In genomic region chr1:5161372-5161771, GRCh38 we compare ENCODE assay signal across 18 cellular contexts.
DNase-seq lines count a peak whose midpoint lies in the region; ATAC-seq and TF ChIP-seq lines count a peak whose summit lies in the region.
"Had no signal": no experiment of that assay in that cellular context is flagged by ENCODE, and none has a peak within 500 bp of the region (broad histone marks: within the 10 kb centered on the region; RNA-seq: fewer than 3 reads in every experiment).

No MANE protein-coding gene starts in this region.

- no peaks in the 10 kb centered on the region for H3K4me1 ChIP-seq in endodermal cell (ENCODE audit: control insufficient read depth, insufficient read depth, low read length)
- H3K4me1 ChIP-seq in SJCRH30, result no peaks in the 10 kb centered on the region
- H3K4me1 ChIP-seq: BE2C, SJSA1 had no signal

- intact Hi-C loops in activated naive CD4-positive, alpha-beta T cell treated with anti-CD3 and anti-CD28 coated beads for 36 hours (cut with micrococcal nuclease), result no loop called here
- intact Hi-C loops in posterior vena cava (cut with DNase I), result no loop called here

- no peak overlapping the region for H3K9ac ChIP-seq in endodermal cell (ENCODE audit: extremely low read depth, low read length, poor library complexity, severe bottlenecking)

- DNase-seq in DMS153 (lab: John Stamatoyannopoulos, UW) (peak; percentile 15), DMS153 treated with DMSO at 0.1 percent for 48 hours (lab: John Stamatoyannopoulos, UW; ENCODE audit: unreplicated experiment) (no peak), endodermal cell (peak; percentile 78), type B pancreatic cell (ENCODE audit: extremely low spot score, unreplicated experiment) (no peak), posterior vena cava (ENCODE audit: low spot score) (no peak), SJCRH30 (no peak)
- peak; percentile 6 for DNase-seq in activated naive CD4-positive, alpha-beta T cell treated with anti-CD3 and anti-CD28 coated beads for 36 hours
- DNase-seq in activated naive CD4-positive, alpha-beta T cell treated with anti-CD3 and anti-CD28 coated beads, Interleukin-2, amount 50 U/mL, for 72 hours (ENCODE audit: low spot score in 2 of 2), result no peak
- DNase-seq: BE2C; Calu3; CD4-positive, alpha-beta T cell; DMS79; KBM-7; NCI-H1436 treated with DMSO at 0.1 percent for 48 hours; NCI-H2107; PC-3 had no signal

- H3K27ac ChIP-seq in endodermal cell (ENCODE audit: low read depth, low read length), result no peak overlapping the region
- no peak overlapping the region for H3K27ac ChIP-seq in SJCRH30
- H3K27ac ChIP-seq: 22Rv1, SJSA1 had no signal

- ATAC-seq in activated naive CD4-positive, alpha-beta T cell treated with anti-CD3 and anti-CD28 coated beads, Interleukin-2, amount 50 U/mL, for 72 hours, result no peak
- ATAC-seq: PC-3 had no signal

- peaks cover 4% of the 10 kb centered on the region for H3K4me1 Mint-ChIP-seq in activated naive CD4-positive, alpha-beta T cell treated with anti-CD3 and anti-CD28 coated beads for 36 hours (ENCODE audit: low read depth)
- peaks cover 13% of the 10 kb centered on the region for H3K4me1 Mint-ChIP-seq in endodermal cell
- no peaks in the 10 kb centered on the region for H3K4me1 Mint-ChIP-seq in type B pancreatic cell (ENCODE audit: unreplicated experiment)

- H3K27me3 ChIP-seq in endodermal cell (ENCODE audit: control insufficient read depth, insufficient read depth, low read length, poor library complexity, severe bottlenecking) (no peaks in the 10 kb centered on the region), SJCRH30 (no peaks in the 10 kb centered on the region)
- H3K27me3 ChIP-seq: BE2C, SJSA1 had no signal

- 57% methylated on average over 4 of the region's 4 CpGs; no CpG with 5 or more reads in 1 of the 2 experiments for WGBS in endodermal cell (ENCODE audit: insufficient coverage in 1 of 2, insufficient read length in 1 of 2), 2 experiments

- CTCF ChIA-PET in activated naive CD4-positive, alpha-beta T cell treated with anti-CD3 and anti-CD28 coated beads for 36 hours (lab: Charles Lee), result no interaction called here

- H3K9me3 Mint-ChIP-seq in activated naive CD4-positive, alpha-beta T cell treated with anti-CD3 and anti-CD28 coated beads for 36 hours, result peaks cover 2% of the 10 kb centered on the region
- peaks cover 5 to 6% of the 10 kb centered on the region in 2 donors for H3K9me3 Mint-ChIP-seq in activated naive CD4-positive, alpha-beta T cell treated with anti-CD3 and anti-CD28 coated beads, Interleukin-2, amount 50 U/mL, for 72 hours
- H3K9me3 Mint-ChIP-seq in endodermal cell (peaks cover 13% of the 10 kb centered on the region), type B pancreatic cell (no peaks in the 10 kb centered on the region)
- H3K9me3 Mint-ChIP-seq: CD4-positive, alpha-beta T cell had no signal

- peaks cover 15% of the 10 kb centered on the region for H3K27me3 Mint-ChIP-seq in activated naive CD4-positive, alpha-beta T cell treated with anti-CD3 and anti-CD28 coated beads for 36 hours (ENCODE audit: low read depth)
- H3K27me3 Mint-ChIP-seq in endodermal cell (ENCODE audit: insufficient read depth) (peaks cover 6% of the 10 kb centered on the region), type B pancreatic cell (peaks cover 5% of the 10 kb centered on the region)

- H3K9me3 ChIP-seq in endodermal cell (ENCODE audit: control insufficient read depth, low read length) (peaks cover 6% of the 10 kb centered on the region), SJCRH30 (replicated peaks) (no peaks in the 10 kb centered on the region)
- H3K9me3 ChIP-seq: BE2C, SJSA1 had no signal

- H3K36me3 Mint-ChIP-seq in activated naive CD4-positive, alpha-beta T cell treated with anti-CD3 and anti-CD28 coated beads for 36 hours (ENCODE audit: low read depth), result no peaks in the 10 kb centered on the region
- H3K36me3 Mint-ChIP-seq in activated naive CD4-positive, alpha-beta T cell treated with anti-CD3 and anti-CD28 coated beads, Interleukin-2, amount 50 U/mL, for 72 hours, result no peaks in the 10 kb centered on the region
- H3K36me3 Mint-ChIP-seq in endodermal cell (ENCODE audit: low read depth), result no peaks in the 10 kb centered on the region
- H3K36me3 Mint-ChIP-seq in type B pancreatic cell, result no peaks in the 10 kb centered on the region

- peak; percentile 69 for TF ChIP-seq CTCF in endodermal cell (conservative IDR thresholded peaks at IDR 0.05)
- peak; percentile 24 for TF ChIP-seq CTCF in type B pancreatic cell (conservative IDR thresholded peaks at IDR 0.05)

- H3K36me3 ChIP-seq in endodermal cell (ENCODE audit: control insufficient read depth, insufficient read depth, low read length), result no peaks in the 10 kb centered on the region
- no peaks in the 10 kb centered on the region for H3K36me3 ChIP-seq in SJCRH30
- H3K36me3 ChIP-seq: BE2C, SJSA1 had no signal

- no peak overlapping the region for H3K4me3 ChIP-seq in endodermal cell (ENCODE audit: low read length)
- no peak overlapping the region for H3K4me3 ChIP-seq in SJCRH30
- H3K4me3 ChIP-seq: SJSA1 had no signal

- H3K27ac Mint-ChIP-seq in activated naive CD4-positive, alpha-beta T cell treated with anti-CD3 and anti-CD28 coated beads for 36 hours, result no peak overlapping the region
- no peak overlapping the region for H3K27ac Mint-ChIP-seq in activated naive CD4-positive, alpha-beta T cell treated with anti-CD3 and anti-CD28 coated beads, Interleukin-2, amount 50 U/mL, for 72 hours
- H3K27ac Mint-ChIP-seq in endodermal cell (no peak overlapping the region), type B pancreatic cell (no peak overlapping the region)
- H3K27ac Mint-ChIP-seq: CD4-positive, alpha-beta T cell had no signal

- no peak overlapping the region for H3K4me3 Mint-ChIP-seq in activated naive CD4-positive, alpha-beta T cell treated with anti-CD3 and anti-CD28 coated beads for 36 hours
- H3K4me3 Mint-ChIP-seq in endodermal cell (no peak overlapping the region), type B pancreatic cell (no peak overlapping the region)
- H3K4me3 Mint-ChIP-seq: CD4-positive, alpha-beta T cell had no signal

Comparison
In these comparisons a context has a peak if more than half of its experiments do, and no peak if none do; other contexts are left out.
1. DNase-seq: peak in DMS153 (single experiment), activated naive CD4-positive, alpha-beta T cell treated with anti-CD3 and anti-CD28 coated beads for 36 hours (single experiment) and endodermal cell (single experiment); none in DMS153 treated with DMSO at 0.1 percent for 48 hours (single experiment), activated naive CD4-positive, alpha-beta T cell treated with anti-CD3 and anti-CD28 coated beads, Interleukin-2, amount 50 U/mL, for 72 hours (0 of 2), type B pancreatic cell (single experiment), posterior vena cava (single experiment) and SJCRH30 (0 of 2).